24 cellular contexts compared by ENCODE assay signal in the genomic region with DNA sequence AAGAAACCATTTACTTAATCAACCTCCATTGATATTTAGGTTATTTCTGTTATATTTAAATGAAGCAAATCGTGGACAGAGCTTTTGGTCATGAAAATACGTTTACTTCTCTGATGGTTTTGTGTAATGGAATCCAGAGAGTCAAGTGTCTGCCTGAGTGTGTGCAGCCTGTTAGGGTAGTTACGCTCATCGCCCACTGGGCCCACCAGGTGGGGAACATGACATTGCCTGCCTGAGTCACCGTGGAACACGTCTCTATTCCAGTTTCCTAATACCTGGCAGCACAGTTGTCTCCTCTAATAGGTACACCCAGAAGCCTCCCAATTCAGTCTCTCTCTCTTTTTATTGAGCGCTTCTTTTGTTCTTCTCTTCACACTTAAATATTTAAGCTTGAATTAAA.
"Had no signal": no experiment of that assay in that cellular context is flagged by ENCODE, and none has a peak within 500 bp of the region (broad histone marks: within the 10 kb centered on the region; RNA-seq: fewer than 3 reads in every experiment).

No MANE protein-coding gene starts in this region.

- DNase-seq: activated CD4-positive, alpha-beta T cell treated with anti-CD3 and anti-CD28 coated beads for 48 hours; activated CD4-positive, alpha-beta T cell treated with anti-CD3 and anti-CD28 coated beads, Interleukin-2, amount 50 U/mL, for 4 hours; activated CD8-positive, alpha-beta memory T cell treated with anti-CD3 and anti-CD28 coated beads, Interleukin-2, amount 50 U/mL, for 4 hours; activated naive CD4-positive, alpha-beta T cell treated with Interleukin-2 at 50 U/mL for 16 hours; activated T-cell treated with anti-CD3 and anti-CD28 coated beads, Interleukin-2, amount 50 U/mL, for 72 hours; amygdala; IMR-90; Kasumi-1; KBM-7; NCI-H1048; NCI-H1417; NCI-H2029; NCI-H2107; NCI-H2171 treated with DMSO at 0.1 percent for 48 hours; NCI-H345; NCI-H510A; NCI-H526 treated with DMSO at 0.1 percent for 48 hours; NCI-H82; SJCRH30; SK-N-SH; T-helper 1 cell; WERI-Rb-1 had no signal

- H3K27me3 ChIP-seq: SJCRH30 had no signal

- H3K4me1 ChIP-seq: SJCRH30 had no signal

- ATAC-seq: activated CD4-positive, CD25-positive, alpha-beta regulatory T cell treated with anti-CD3 and anti-CD28 coated beads, Interleukin-2, amount 50 U/mL, for 24 hours; activated T-cell treated with anti-CD3 and anti-CD28 coated beads, Interleukin-2, amount 50 U/mL, for 72 hours; Right ventricle myocardium inferior had no signal

- H3K9ac ChIP-seq: SK-N-SH had no signal

- H3K4me3 ChIP-seq: SJCRH30 had no signal

- H3K9me3 ChIP-seq: SJCRH30, SK-N-SH had no signal

- H3K36me3 ChIP-seq: SJCRH30, WERI-Rb-1 had no signal

- H3K27ac ChIP-seq: SJCRH30, WERI-Rb-1 had no signal
